In genomic region chr1:13801711-13802486, GRCh38 we compare ENCODE assay signal across 14 cellular contexts.
DNase-seq lines count a peak whose midpoint lies in the region; ATAC-seq and TF ChIP-seq lines count a peak whose summit lies in the region.
"Had no signal": no experiment of that assay in that cellular context is flagged by ENCODE, and none has a peak within 500 bp of the region (broad histone marks: within the 10 kb centered on the region; RNA-seq: fewer than 3 reads in every experiment).

No MANE protein-coding gene starts in this region.

- no peaks in the 10 kb centered on the region for H3K9me3 ChIP-seq in stomach
- H3K9me3 ChIP-seq: ovary, SJCRH30 had no signal

- intact Hi-C loops in stomach (cut with DNase I; ENCODE audit: low total_unique reads), result loop anchor here (10.0 kb wide), 1 partner anchor 137 kb away; no protein-coding TSS in a partner anchor

- H3K27ac ChIP-seq in RWPE1 (peak overlapping the region; percentile 86), stomach (peak overlapping the region in 4 of 5 donors; percentile 25 to 68 (median 46))
- H3K27ac ChIP-seq: ovary, SJCRH30 had no signal

- 68 to 86% (median 72%) methylated on average over 17 to 20 of the region's 20 CpGs for WGBS in stomach, 5 donors

- peak overlapping the region; percentile 30 for H3K27ac Mint-ChIP-seq in activated T-cell treated with anti-CD3 and anti-CD28 coated beads, Interleukin-2, amount 50 U/mL, for 72 hours

- TF ChIP-seq EP300 in stomach (IDR thresholded peaks at IDR 0.05), result no peak

- H3K4me1 ChIP-seq in stomach, result peaks cover 27 to 41% (median 29%) of the 10 kb centered on the region in 4 donors
- H3K4me1 ChIP-seq: SJCRH30 had no signal

- peaks cover 0 to 4% of the 10 kb centered on the region in 2 donors for H3K36me3 Mint-ChIP-seq in activated T-cell treated with anti-CD3 and anti-CD28 coated beads, Interleukin-2, amount 50 U/mL, for 72 hours (ENCODE audit: insufficient read depth in 2 of 2)

- no peak for TF ChIP-seq CTCF in RWPE1 (conservative IDR thresholded peaks at IDR 0.05; ENCODE audit: low read depth)
- TF ChIP-seq CTCF in stomach (IDR thresholded peaks at IDR 0.05), result peak in 1 of 7 experiments; percentile 25

- H3K36me3 ChIP-seq in stomach, result peaks cover 0 to 8% (median 5%) of the 10 kb centered on the region in 4 donors
- H3K36me3 ChIP-seq: ovary had no signal

- no peak for DNase-seq in activated T-cell treated with anti-CD3 and anti-CD28 coated beads, Interleukin-2, amount 50 U/mL, for 72 hours
- no peak for DNase-seq in activated T-cell treated with anti-CD3 and anti-CD28 coated beads for 4 hours
- DNase-seq in RWPE1 (ENCODE audit: low spot score), result no peak
- peak; percentile 28 for DNase-seq in iPS-NIHi7 (ENCODE audit: extremely low spot score)
- peak; percentile 62 for DNase-seq in stomach
- no peak for DNase-seq in NCI-H2171 treated with DMSO at 0.1 percent for 48 hours (lab: John Stamatoyannopoulos, UW)
- no peak for DNase-seq in cerebellar cortex (ENCODE audit: low spot score)
- DNase-seq in SIG-M5 (lab: John Stamatoyannopoulos, UW), result no peak
- DNase-seq: activated CD4-positive, alpha-beta T cell treated with anti-CD3 and anti-CD28 coated beads for 4 hours; IMR-90; kidney; ovary; SJCRH30 had no signal

- CTCF ChIA-PET in RWPE1 (lab: Yijun Ruan, JAX), result interaction anchor here (0.5 to 1.2 kb wide), 2 partner anchors 44 to 50 kb away, joined by 3 to 8 read pairs; no protein-coding TSS in a partner anchor

- peak overlapping the region in 1 of 4 donors; percentile 5 for H3K4me3 ChIP-seq in stomach
- H3K4me3 ChIP-seq: ovary, SJCRH30 had no signal

- no peaks in the 10 kb centered on the region for H3K27me3 Mint-ChIP-seq in activated T-cell treated with anti-CD3 and anti-CD28 coated beads, Interleukin-2, amount 50 U/mL, for 72 hours (ENCODE audit: low read depth)
- H3K27me3 Mint-ChIP-seq: stimulated activated memory B cell treated with anti-CD40 and anti-IgM and Interleukin-4, amounts not matched to agents 10 μg/mL and 1 μg/mL and 100 μg/mL, for 72 hours had no signal

- peaks cover 17% of the 10 kb centered on the region for H3K4me1 Mint-ChIP-seq in activated T-cell treated with anti-CD3 and anti-CD28 coated beads, Interleukin-2, amount 50 U/mL, for 72 hours (ENCODE audit: low read depth)

- ATAC-seq in activated T-cell treated with anti-CD3 and anti-CD28 coated beads, Interleukin-2, amount 50 U/mL, for 72 hours (replicated peaks in 1 of 2), result no peak
- ATAC-seq: stimulated activated memory B cell treated with anti-CD40 and anti-IgM and Interleukin-4, amounts not matched to agents 10 μg/mL and 1 μg/mL and 100 μg/mL, for 72 hours had no signal

- no peaks in the 10 kb centered on the region for H3K9me3 Mint-ChIP-seq in activated T-cell treated with anti-CD3 and anti-CD28 coated beads, Interleukin-2, amount 50 U/mL, for 72 hours
- H3K9me3 Mint-ChIP-seq: stimulated activated memory B cell treated with anti-CD40 and anti-IgM and Interleukin-4, amounts not matched to agents 10 μg/mL and 1 μg/mL and 100 μg/mL, for 72 hours had no signal

- H3K27me3 ChIP-seq in stomach, result no peaks in the 10 kb centered on the region
- H3K27me3 ChIP-seq: ovary, SJCRH30 had no signal

- POLR2A ChIA-PET in RWPE1 (lab: Yijun Ruan, JAX; ENCODE audit: low non-redundant PET), result interaction anchor here (0.7 kb wide), 1 partner anchor 52 kb away, joined by 3 read pairs; no protein-coding TSS in a partner anchor

- no peak overlapping the region for H3K4me3 Mint-ChIP-seq in activated T-cell treated with anti-CD3 and anti-CD28 coated beads, Interleukin-2, amount 50 U/mL, for 72 hours
- H3K4me3 Mint-ChIP-seq: stimulated activated memory B cell treated with anti-CD40 and anti-IgM and Interleukin-4, amounts not matched to agents 10 μg/mL and 1 μg/mL and 100 μg/mL, for 72 hours had no signal

- TF ChIP-seq POLR2A in stomach (IDR thresholded peaks at IDR 0.05), result no peak

Comparison
In these comparisons a context has a peak if more than half of its experiments do, and no peak if none do; other contexts are left out.
1. DNase-seq: peak in iPS-NIHi7 (single experiment) and stomach (single experiment); none in activated T-cell treated with anti-CD3 and anti-CD28 coated beads, Interleukin-2, amount 50 U/mL, for 72 hours (0 of 2), activated T-cell treated with anti-CD3 and anti-CD28 coated beads for 4 hours (single experiment), RWPE1 (single experiment), NCI-H2171 treated with DMSO at 0.1 percent for 48 hours (single experiment), cerebellar cortex (single experiment) and SIG-M5 (single experiment).